Comparison of ENCODE assay signal across 11 cellular contexts in genomic region chr1:158017800-158018595, GRCh38. TPM values are rescaled to one million over a fixed set of nuclear protein-coding genes. Genes with fewer than 3 reads are reported as not detected.
A peak's percentile ranks its signal among the peaks of the same experiment; 100 is the strongest.
DNase-seq lines count a peak whose midpoint lies in the region; ATAC-seq and TF ChIP-seq lines count a peak whose summit lies in the region.
"Had no signal": no experiment of that assay in that cellular context is flagged by ENCODE, and none has a peak within 500 bp of the region (broad histone marks: within the 10 kb centered on the region; RNA-seq: fewer than 3 reads in every experiment).

No MANE protein-coding gene starts in this region.

- DNase-seq in left ventricle myocardium inferior (no peak), left cardiac atrium (no peak), esophagus muscularis mucosa (ENCODE audit: extremely low spot score) (no peak), osteoblast (ENCODE audit: insufficient read length, low spot score, missing footprints) (peak; percentile 38), aorta (no peak), hepatic stellate cell (ENCODE audit: low spot score) (no peak)
- no peak for DNase-seq in naive thymus-derived CD4-positive, alpha-beta T cell
- DNase-seq: activated CD4-positive, alpha-beta memory T cell treated with anti-CD3 and anti-CD28 coated beads, Interleukin-2, amount 10 ng/mL, durations not matched to agents 7 days and 5 days; NCI-H2171 treated with DMSO at 0.1 percent for 48 hours had no signal

- POLR2A ChIA-PET in naive thymus-derived CD4-positive, alpha-beta T cell (lab: Charles Lee) = no interaction called here

- H3K27ac ChIP-seq in left ventricle myocardium inferior (replicated peaks) (peak overlapping the region; percentile 89), esophagus muscularis mucosa (replicated peaks in 1 of 4) (peak overlapping the region; percentile 82 to 85 (median 83)), osteoblast (ENCODE audit: low read depth, low read length) (peak overlapping the region; percentile 93), aorta (ENCODE audit: low read depth in 1 of 2, low read length in 2 of 2) (peak overlapping the region; percentile 69 to 84)
- H3K27ac ChIP-seq in naive thymus-derived CD4-positive, alpha-beta T cell (ENCODE audit: low read depth, low read length) = no peak overlapping the region

- H3K4me1 ChIP-seq in left ventricle myocardium inferior (peaks cover 92% of the 10 kb centered on the region), esophagus muscularis mucosa (peaks cover 77 to 100% (median 99%) of the 10 kb centered on the region in 4 donors), osteoblast (ENCODE audit: insufficient read depth, low read length) (peaks cover 91% of the 10 kb centered on the region), aorta (ENCODE audit: control insufficient read depth in 1 of 2, insufficient read depth in 2 of 2, low read length in 2 of 2) (peaks cover 11 to 17% of the 10 kb centered on the region in 2 donors)
- H3K4me1 ChIP-seq in naive thymus-derived CD4-positive, alpha-beta T cell (ENCODE audit: control insufficient read depth in 2 of 2, insufficient read depth in 2 of 2, low read length in 2 of 2) = no peaks in the 10 kb centered on the region

- TF ChIP-seq EP300 in esophagus muscularis mucosa (IDR thresholded peaks at IDR 0.05) = no peak

- no peak overlapping the region for H2AFZ ChIP-seq in osteoblast (ENCODE audit: low read length)

- TF ChIP-seq CTCF in left ventricle myocardium inferior (IDR thresholded peaks at IDR 0.05; ENCODE audit: borderline replicate concordance) (no peak), esophagus muscularis mucosa (IDR thresholded peaks at IDR 0.05) (no peak), osteoblast (IDR thresholded peaks at IDR 0.05; ENCODE audit: extremely low read depth, low read depth, low read length) (no peak)

- H3K36me3 Mint-ChIP-seq in naive thymus-derived CD4-positive, alpha-beta T cell = no peaks in the 10 kb centered on the region
- H3K36me3 Mint-ChIP-seq: natural killer cell treated with Interleukin-12 subunit alpha and Interleukin-12 subunit beta and Interleukin-15 and Interleukin-18, amount 100 ng/mL, for 72 hours had no signal

- CTCF ChIA-PET in naive thymus-derived CD4-positive, alpha-beta T cell (lab: Charles Lee) = no interaction called here

- H3K4me2 ChIP-seq in osteoblast (ENCODE audit: insufficient read depth, low read length) = peak overlapping the region; percentile 30

- 70% methylated on average over 4 of the region's 4 CpGs for WGBS in esophagus muscularis mucosa
- 35 to 40% methylated on average over 4 of the region's 4 CpGs for WGBS in aorta, 2 donors

- intact Hi-C loops in left ventricle myocardium inferior (cut with micrococcal nuclease) = no loop called here
- intact Hi-C loops in left cardiac atrium (cut with DNase I) = no loop called here
- intact Hi-C loops in esophagus muscularis mucosa (cut with DNase I) = no loop called here
- intact Hi-C loops in aorta (cut with DNase I) = no loop called here
- intact Hi-C loops in naive thymus-derived CD4-positive, alpha-beta T cell (cut with micrococcal nuclease) = no loop called here

- peaks cover 6 to 53% (median 9%) of the 10 kb centered on the region in 5 donors for H3K27me3 Mint-ChIP-seq in naive thymus-derived CD4-positive, alpha-beta T cell

- no peaks in the 10 kb centered on the region for H3K9me3 ChIP-seq in left ventricle myocardium inferior (replicated peaks)
- H3K9me3 ChIP-seq in esophagus muscularis mucosa = no peaks in the 10 kb centered on the region
- no peaks in the 10 kb centered on the region for H3K9me3 ChIP-seq in osteoblast (ENCODE audit: low read depth, low read length)
- no peaks in the 10 kb centered on the region for H3K9me3 ChIP-seq in aorta (ENCODE audit: control insufficient read depth, low read length)
- no peaks in the 10 kb centered on the region for H3K9me3 ChIP-seq in naive thymus-derived CD4-positive, alpha-beta T cell (ENCODE audit: control insufficient read depth in 2 of 3, low read length in 3 of 3)

- no peak overlapping the region for H3K4me3 Mint-ChIP-seq in naive thymus-derived CD4-positive, alpha-beta T cell
- H3K4me3 Mint-ChIP-seq: activated CD4-positive, alpha-beta memory T cell treated with anti-CD3 and anti-CD28 coated beads, Interleukin-2, amount 10 ng/mL, durations not matched to agents 7 days and 5 days; natural killer cell treated with Interleukin-12 subunit alpha and Interleukin-12 subunit beta and Interleukin-15 and Interleukin-18, amount 100 ng/mL, for 72 hours had no signal

- H3K27me3 ChIP-seq in left ventricle myocardium inferior (ENCODE audit: low read depth) (no peaks in the 10 kb centered on the region), esophagus muscularis mucosa (no peaks in the 10 kb centered on the region), osteoblast (ENCODE audit: insufficient read depth, low read length) (no peaks in the 10 kb centered on the region), aorta (ENCODE audit: control insufficient read depth in 1 of 2, insufficient read depth in 2 of 2, low read length in 1 of 2) (no peaks in the 10 kb centered on the region)
- H3K27me3 ChIP-seq in naive thymus-derived CD4-positive, alpha-beta T cell (ENCODE audit: control insufficient read depth in 2 of 2, insufficient read depth in 2 of 2, low read length in 2 of 2) = no peaks in the 10 kb centered on the region

- H3K4me1 Mint-ChIP-seq in naive thymus-derived CD4-positive, alpha-beta T cell = peaks cover 0 to 3% (median 0%) of the 10 kb centered on the region in 7 donors
- H3K4me1 Mint-ChIP-seq: activated CD4-positive, alpha-beta memory T cell treated with anti-CD3 and anti-CD28 coated beads, Interleukin-2, amount 10 ng/mL, durations not matched to agents 7 days and 5 days had no signal

- ATAC-seq in left cardiac atrium (no peak), aorta (ENCODE audit: low FRiP score) (no peak), HG03175 (IDR thresholded peaks at IDR 0.05; ENCODE audit: unreplicated experiment) (no peak)
- no peak for ATAC-seq in naive thymus-derived CD4-positive, alpha-beta T cell
- ATAC-seq: natural killer cell treated with Interleukin-12 subunit alpha and Interleukin-12 subunit beta and Interleukin-15 and Interleukin-18, amount 100 ng/mL, for 72 hours had no signal

- peaks cover 80% of the 10 kb centered on the region for H3K79me2 ChIP-seq in osteoblast (ENCODE audit: insufficient read depth, low read length)

- H3K4me3 ChIP-seq in left ventricle myocardium inferior (no peak overlapping the region), esophagus muscularis mucosa (no peak overlapping the region), osteoblast (ENCODE audit: insufficient read depth, low read length) (no peak overlapping the region), aorta (ENCODE audit: low read length in 2 of 2) (no peak overlapping the region)
- H3K4me3 ChIP-seq in naive thymus-derived CD4-positive, alpha-beta T cell (ENCODE audit: low read length) = no peak overlapping the region

- no peaks in the 10 kb centered on the region for H4K20me1 ChIP-seq in osteoblast (ENCODE audit: insufficient read depth, low read length)

- TF ChIP-seq POLR2A in esophagus muscularis mucosa (IDR thresholded peaks at IDR 0.05; ENCODE audit: low read depth) = no peak

- H3K27ac Mint-ChIP-seq in naive thymus-derived CD4-positive, alpha-beta T cell = no peak overlapping the region
- H3K27ac Mint-ChIP-seq: activated CD4-positive, alpha-beta memory T cell treated with anti-CD3 and anti-CD28 coated beads, Interleukin-2, amount 10 ng/mL, durations not matched to agents 7 days and 5 days; natural killer cell treated with Interleukin-12 subunit alpha and Interleukin-12 subunit beta and Interleukin-15 and Interleukin-18, amount 100 ng/mL, for 72 hours had no signal

- peaks cover 0 to 1% (median 0%) of the 10 kb centered on the region in 11 donors for H3K9me3 Mint-ChIP-seq in naive thymus-derived CD4-positive, alpha-beta T cell
- H3K9me3 Mint-ChIP-seq: activated CD4-positive, alpha-beta memory T cell treated with anti-CD3 and anti-CD28 coated beads, Interleukin-2, amount 10 ng/mL, durations not matched to agents 7 days and 5 days; natural killer cell treated with Interleukin-12 subunit alpha and Interleukin-12 subunit beta and Interleukin-15 and Interleukin-18, amount 100 ng/mL, for 72 hours had no signal

- H3K36me3 ChIP-seq in left ventricle myocardium inferior = no peaks in the 10 kb centered on the region
- H3K36me3 ChIP-seq in esophagus muscularis mucosa = no peaks in the 10 kb centered on the region
- H3K36me3 ChIP-seq in osteoblast (ENCODE audit: insufficient read depth, low read length) = peaks cover 7% of the 10 kb centered on the region
- H3K36me3 ChIP-seq in aorta (ENCODE audit: control insufficient read depth in 1 of 2, insufficient read depth in 2 of 2, low read length in 1 of 2) = no peaks in the 10 kb centered on the region
- H3K36me3 ChIP-seq in naive thymus-derived CD4-positive, alpha-beta T cell (ENCODE audit: control insufficient read depth in 2 of 3, insufficient read depth in 3 of 3, low read length in 3 of 3) = no peaks in the 10 kb centered on the region

RNA-seq across cellular contexts. Expression of gene KIRREL1, which starts 24.6 kb away (rescaled TPM):
- total RNA-seq in left ventricle myocardium inferior = 7.3 TPM
- total RNA-seq in left cardiac atrium = 10 to 100 TPM; 19.7 to 21.2 TPM
- 10 to 100 TPM; 37.4 to 77.1 (median 54.6) TPM for total RNA-seq in esophagus muscularis mucosa
- 171 and 174 TPM in 2 replicates for total RNA-seq in osteoblast
- 100 to 1,000 TPM in 1 of 2 donors, 10 to 100 TPM in 1; 96.7 to 102 TPM for total RNA-seq in aorta
- 10 to 100 TPM; 15.3 to 41.5 TPM for polyA plus RNA-seq in aorta
- not detected for total RNA-seq in naive thymus-derived CD4-positive, alpha-beta T cell
- polyA plus RNA-seq in naive thymus-derived CD4-positive, alpha-beta T cell = not detected
- total RNA-seq: activated CD4-positive, alpha-beta memory T cell treated with anti-CD3 and anti-CD28 coated beads, Interleukin-2, amount 10 ng/mL, durations not matched to agents 7 days and 5 days; natural killer cell treated with Interleukin-12 subunit alpha and Interleukin-12 subunit beta and Interleukin-15 and Interleukin-18, amount 100 ng/mL, for 72 hours had no signal
